Comparison of ENCODE assay signal across 7 cellular contexts in the genomic region with DNA sequence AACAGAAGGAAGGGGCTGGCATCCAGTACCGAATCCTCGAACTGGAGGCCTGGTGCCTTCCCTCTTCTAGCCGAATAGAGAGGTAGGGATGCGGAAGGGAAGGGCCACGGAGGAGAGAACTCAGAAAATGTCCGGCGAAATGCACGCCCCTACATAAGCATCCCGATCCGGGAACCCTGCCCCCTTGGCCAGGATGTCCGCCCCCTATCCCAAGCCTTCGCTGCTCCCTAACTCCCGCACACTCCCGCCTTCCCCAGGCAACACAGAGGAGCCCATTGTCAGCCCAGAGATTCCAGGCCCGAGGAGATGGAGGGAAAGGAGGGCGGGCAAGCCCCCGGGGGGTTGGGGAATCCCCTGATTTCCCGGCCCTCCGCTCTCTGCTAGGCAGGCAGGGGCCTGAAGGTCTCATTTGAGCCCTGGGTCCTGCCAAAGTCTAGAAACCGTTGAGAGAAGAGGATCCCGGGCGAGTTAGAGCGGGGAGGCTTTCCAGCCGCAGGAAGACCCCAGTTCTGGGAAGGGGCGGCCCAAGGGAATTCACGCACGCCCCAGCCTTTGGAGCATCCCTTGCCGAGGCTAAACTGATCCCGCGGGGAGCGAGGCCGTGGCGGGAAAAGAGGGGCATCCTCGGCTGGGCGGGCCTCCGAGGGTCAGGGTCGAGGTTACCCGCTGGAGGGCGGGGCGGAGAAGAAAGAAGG. TPM values are rescaled to one million over a fixed set of nuclear protein-coding genes. Genes with fewer than 3 reads are reported as not detected.
DNase-seq lines count a peak whose midpoint lies in the region; ATAC-seq, FAIRE-seq and TF ChIP-seq lines count a peak whose summit lies in the region.

No MANE protein-coding gene starts in this region.

- H3K36me3 ChIP-seq in bronchial epithelial cell (ENCODE audit: control insufficient read depth, insufficient read depth, low read length) (no peaks in the 10 kb centered on the region), small intestine (ENCODE audit: control insufficient read depth in 2 of 2, insufficient read depth in 2 of 2, low read length in 2 of 2) (no peaks in the 10 kb centered on the region)

- peak overlapping the region; percentile 20; the same call in 1 of the 2 replicates for H3K4me3 ChIP-seq in GM08714 (ENCODE audit: low read length)
- H3K4me3 ChIP-seq in bronchial epithelial cell (ENCODE audit: low read depth, low read length): peak overlapping the region; percentile 63
- H3K4me3 ChIP-seq in small intestine (ENCODE audit: low read depth in 1 of 2, low read length in 2 of 2): peak overlapping the region; percentile 36 to 68

- peak; percentile 74 for DNase-seq in NCI-H748 (lab: John Stamatoyannopoulos, UW; ENCODE audit: unreplicated experiment)
- DNase-seq in bronchial epithelial cell (ENCODE audit: low read depth): no peak
- DNase-seq in islet precursor cell: peak; percentile 83
- no peak for DNase-seq in small intestine

- H3K9me3 ChIP-seq in small intestine (ENCODE audit: control insufficient read depth, low read depth): no peaks in the 10 kb centered on the region

- peaks cover 0 to 4% of the 10 kb centered on the region in 2 donors for H3K4me1 ChIP-seq in small intestine (ENCODE audit: control insufficient read depth in 2 of 2, insufficient read depth in 1 of 2, low read depth in 1 of 2, low read length in 1 of 2)

- FAIRE-seq in bronchial epithelial cell (lab: Jason Lieb, UNC) (no peak), small intestine (lab: Jason Lieb, UNC) (no peak)

- WGBS in small intestine, 3 donors: 2 to 5% (median 2%) methylated on average over 31 to 40 of the region's 40 CpGs

- peak overlapping the region in 1 of 2 donors; percentile 53 for H3K27ac ChIP-seq in small intestine (ENCODE audit: low read depth in 1 of 2, low read length in 1 of 2)

- no peak for ATAC-seq in GM21737 (IDR thresholded peaks at IDR 0.05; ENCODE audit: unreplicated experiment)
- no peak for ATAC-seq in HG02623 (IDR thresholded peaks at IDR 0.05; ENCODE audit: unreplicated experiment)

- H3K27me3 ChIP-seq in bronchial epithelial cell (ENCODE audit: control insufficient read depth, insufficient read depth, low read length): peaks cover 5% of the 10 kb centered on the region
- no peaks in the 10 kb centered on the region for H3K27me3 ChIP-seq in small intestine (ENCODE audit: control insufficient read depth in 2 of 2, insufficient read depth in 2 of 2, low read length in 2 of 2)

- TF ChIP-seq CTCF in bronchial epithelial cell (IDR thresholded peaks at IDR 0.05; ENCODE audit: insufficient read depth, low read length, severe bottlenecking): no peak

RNA-seq across cellular contexts. Expression of a gene that starts 0.6 kb away (rescaled TPM):
- total RNA-seq in bronchial epithelial cell: 3.3 and 6.8 TPM in 2 replicates
- 10 to 100 TPM in 1 of 3 donors, 1 to 10 TPM in 2; 2.2 to 10.8 (median 3.5) TPM for polyA plus RNA-seq in small intestine

RNA-seq across cellular contexts. Expression of a gene that starts 11.9 kb away (rescaled TPM):
- not detected in 2 replicates for total RNA-seq in bronchial epithelial cell
- polyA plus RNA-seq in small intestine: not detected

RNA-seq across cellular contexts. Expression of a gene that starts 27.4 kb away (rescaled TPM):
- total RNA-seq in bronchial epithelial cell: 8.2 and 12.1 TPM in 2 replicates
- polyA plus RNA-seq in small intestine: under 1 TPM in 1 of 3 donors, not detected in 2; 0.04 TPM

RNA-seq across cellular contexts. Expression of a gene that starts 28.9 kb away (rescaled TPM):
- total RNA-seq in bronchial epithelial cell: 7.8 and 8.2 TPM in 2 replicates
- 10 to 100 TPM; 56.0 to 69.8 (median 63.2) TPM for polyA plus RNA-seq in small intestine

RNA-seq across cellular contexts. Expression of a gene that starts 31.3 kb away (rescaled TPM):
- under 0.01 and 0.51 TPM in 2 replicates for total RNA-seq in bronchial epithelial cell
- polyA plus RNA-seq in small intestine: 100 to 1,000 TPM in 2 of 3 donors, 10 to 100 TPM in 1; 57.9 to 245 (median 133) TPM

Comparison
In these comparisons a context has a peak if more than half of its experiments do, and no peak if none do; other contexts are left out.
1. DNase-seq: peak in NCI-H748 (single experiment) and islet precursor cell (single experiment); none in bronchial epithelial cell (single experiment) and small intestine (single experiment).
2. Peak in every context shown above with its lines, with median percentiles within 50 percentile points of each other: H3K4me3 ChIP-seq.